Comparison of ENCODE assay signal across 10 cellular contexts in genomic region chr2:214103199-214104001, GRCh38.
DNase-seq lines count a peak whose midpoint lies in the region; ATAC-seq and TF ChIP-seq lines count a peak whose summit lies in the region.
"Had no signal": no experiment of that assay in that cellular context is flagged by ENCODE, and none has a peak within 500 bp of the region (broad histone marks: within the 10 kb centered on the region; RNA-seq: fewer than 3 reads in every experiment).

No MANE protein-coding gene starts in this region.

- intact Hi-C loops in stomach (cut with DNase I; ENCODE audit: low total_unique reads), result no loop called here

- peak overlapping the region in 2 of 3 experiments; percentile 32 to 66 for H3K27ac Mint-ChIP-seq in nephron

- no peak for TF ChIP-seq EP300 in stomach (IDR thresholded peaks at IDR 0.05)

- H3K27me3 ChIP-seq in stomach, result no peaks in the 10 kb centered on the region
- H3K27me3 ChIP-seq: SJCRH30 had no signal

- H3K4me3 Mint-ChIP-seq in nephron, result no peak overlapping the region
- H3K4me3 Mint-ChIP-seq: central memory CD8-positive, alpha-beta T cell had no signal

- peak; percentile 68 for DNase-seq in NCI-H2107 (lab: John Stamatoyannopoulos, UW)
- peak; percentile 4 for DNase-seq in astrocyte of the spinal cord (ENCODE audit: low read depth, low spot score)
- DNase-seq in AG08395 (ENCODE audit: low spot score), result no peak
- no peak for DNase-seq in stomach

- H3K4me1 Mint-ChIP-seq in nephron, result peaks cover 15% of the 10 kb centered on the region
- H3K4me1 Mint-ChIP-seq: central memory CD8-positive, alpha-beta T cell had no signal

- peaks cover 4% of the 10 kb centered on the region for H3K27me3 Mint-ChIP-seq in nephron (ENCODE audit: low read depth)
- H3K27me3 Mint-ChIP-seq: central memory CD8-positive, alpha-beta T cell had no signal

- TF ChIP-seq CTCF in astrocyte of the spinal cord (IDR thresholded peaks at IDR 0.05; ENCODE audit: low read depth, low read length) (no peak), nephron (IDR thresholded peaks at IDR 0.05; ENCODE audit: unreplicated experiment in 3 of 3) (no peak), stomach (IDR thresholded peaks at IDR 0.05) (no peak)

- H3K36me3 ChIP-seq in stomach, result no peaks in the 10 kb centered on the region
- H3K36me3 ChIP-seq: SJCRH30 had no signal

- H3K27ac ChIP-seq in stomach, result no peak overlapping the region
- H3K27ac ChIP-seq: SJCRH30 had no signal

- 17 to 22% (median 20%) methylated on average over 6 of the region's 6 CpGs for WGBS in stomach, 5 donors

- no peak for TF ChIP-seq POLR2A in stomach (IDR thresholded peaks at IDR 0.05)

- H3K9me3 ChIP-seq in stomach, result no peaks in the 10 kb centered on the region
- H3K9me3 ChIP-seq: SJCRH30 had no signal

- no peaks in the 10 kb centered on the region for H3K9me3 Mint-ChIP-seq in nephron

- in situ Hi-C loops in astrocyte of the spinal cord (cut with HindIII; ENCODE audit: low sequenced_read_pairs), result no loop called here

- H3K4me3 ChIP-seq in astrocyte of the spinal cord (ENCODE audit: low read depth, low read length) (no peak overlapping the region), stomach (no peak overlapping the region)
- H3K4me3 ChIP-seq: SJCRH30 had no signal

- peak; percentile 66 for ATAC-seq in GM19463 (IDR thresholded peaks at IDR 0.05; ENCODE audit: unreplicated experiment)
- no peak for ATAC-seq in HG03196 (IDR thresholded peaks at IDR 0.05; ENCODE audit: unreplicated experiment)
- ATAC-seq in HG02981 (IDR thresholded peaks at IDR 0.05; ENCODE audit: unreplicated experiment), result no peak

- no peaks in the 10 kb centered on the region for H3K36me3 Mint-ChIP-seq in nephron (ENCODE audit: low read depth)

- no peaks in the 10 kb centered on the region for H3K4me1 ChIP-seq in stomach
- H3K4me1 ChIP-seq: SJCRH30 had no signal

Comparison
In these comparisons a context has a peak if more than half of its experiments do, and no peak if none do; other contexts are left out.
1. DNase-seq: peak in NCI-H2107 (single experiment) and astrocyte of the spinal cord (single experiment); none in AG08395 (single experiment) and stomach (single experiment).